Comparison of ENCODE assay signal across 1 cellular context in the genomic region with DNA sequence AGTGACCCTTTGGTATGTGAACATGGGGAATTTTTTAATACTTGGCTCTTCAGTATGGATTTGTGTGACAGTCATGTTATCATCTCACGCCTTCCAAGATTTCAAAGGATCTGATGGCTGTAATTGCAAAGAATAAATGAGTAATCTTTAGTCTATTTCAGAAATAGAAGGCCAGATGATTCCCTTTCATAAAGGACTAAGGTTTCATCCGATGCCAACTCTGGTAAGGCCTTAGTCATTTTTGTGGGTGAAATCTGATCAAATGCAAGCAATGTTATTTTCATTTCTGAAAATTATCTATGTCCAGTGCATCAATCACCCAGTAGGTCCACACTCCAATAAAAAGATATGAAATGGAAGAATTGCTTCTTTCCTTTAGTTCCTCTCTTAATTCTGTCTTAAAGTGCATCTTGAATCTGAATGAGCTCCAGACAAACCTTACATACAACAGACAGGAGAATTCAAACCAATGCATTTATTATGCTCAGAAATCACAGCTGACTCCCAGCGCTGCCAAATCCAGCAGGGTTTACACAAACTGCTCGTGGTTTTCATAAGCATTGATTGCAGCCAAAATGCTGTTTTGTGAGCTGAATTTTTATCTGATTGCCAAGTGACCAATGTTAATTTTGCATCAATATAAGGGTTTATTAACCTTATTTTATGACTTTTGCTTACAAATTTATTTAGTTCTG.
TF ChIP-seq lines count a peak whose summit lies in the region.

No MANE protein-coding gene starts in this region.

TF ChIP-seq in H1, 55 proteins besides CTCF, POLR2A, EP300 and RAD21 (continued from another document):
- TF ChIP-seq, protein P1, sequence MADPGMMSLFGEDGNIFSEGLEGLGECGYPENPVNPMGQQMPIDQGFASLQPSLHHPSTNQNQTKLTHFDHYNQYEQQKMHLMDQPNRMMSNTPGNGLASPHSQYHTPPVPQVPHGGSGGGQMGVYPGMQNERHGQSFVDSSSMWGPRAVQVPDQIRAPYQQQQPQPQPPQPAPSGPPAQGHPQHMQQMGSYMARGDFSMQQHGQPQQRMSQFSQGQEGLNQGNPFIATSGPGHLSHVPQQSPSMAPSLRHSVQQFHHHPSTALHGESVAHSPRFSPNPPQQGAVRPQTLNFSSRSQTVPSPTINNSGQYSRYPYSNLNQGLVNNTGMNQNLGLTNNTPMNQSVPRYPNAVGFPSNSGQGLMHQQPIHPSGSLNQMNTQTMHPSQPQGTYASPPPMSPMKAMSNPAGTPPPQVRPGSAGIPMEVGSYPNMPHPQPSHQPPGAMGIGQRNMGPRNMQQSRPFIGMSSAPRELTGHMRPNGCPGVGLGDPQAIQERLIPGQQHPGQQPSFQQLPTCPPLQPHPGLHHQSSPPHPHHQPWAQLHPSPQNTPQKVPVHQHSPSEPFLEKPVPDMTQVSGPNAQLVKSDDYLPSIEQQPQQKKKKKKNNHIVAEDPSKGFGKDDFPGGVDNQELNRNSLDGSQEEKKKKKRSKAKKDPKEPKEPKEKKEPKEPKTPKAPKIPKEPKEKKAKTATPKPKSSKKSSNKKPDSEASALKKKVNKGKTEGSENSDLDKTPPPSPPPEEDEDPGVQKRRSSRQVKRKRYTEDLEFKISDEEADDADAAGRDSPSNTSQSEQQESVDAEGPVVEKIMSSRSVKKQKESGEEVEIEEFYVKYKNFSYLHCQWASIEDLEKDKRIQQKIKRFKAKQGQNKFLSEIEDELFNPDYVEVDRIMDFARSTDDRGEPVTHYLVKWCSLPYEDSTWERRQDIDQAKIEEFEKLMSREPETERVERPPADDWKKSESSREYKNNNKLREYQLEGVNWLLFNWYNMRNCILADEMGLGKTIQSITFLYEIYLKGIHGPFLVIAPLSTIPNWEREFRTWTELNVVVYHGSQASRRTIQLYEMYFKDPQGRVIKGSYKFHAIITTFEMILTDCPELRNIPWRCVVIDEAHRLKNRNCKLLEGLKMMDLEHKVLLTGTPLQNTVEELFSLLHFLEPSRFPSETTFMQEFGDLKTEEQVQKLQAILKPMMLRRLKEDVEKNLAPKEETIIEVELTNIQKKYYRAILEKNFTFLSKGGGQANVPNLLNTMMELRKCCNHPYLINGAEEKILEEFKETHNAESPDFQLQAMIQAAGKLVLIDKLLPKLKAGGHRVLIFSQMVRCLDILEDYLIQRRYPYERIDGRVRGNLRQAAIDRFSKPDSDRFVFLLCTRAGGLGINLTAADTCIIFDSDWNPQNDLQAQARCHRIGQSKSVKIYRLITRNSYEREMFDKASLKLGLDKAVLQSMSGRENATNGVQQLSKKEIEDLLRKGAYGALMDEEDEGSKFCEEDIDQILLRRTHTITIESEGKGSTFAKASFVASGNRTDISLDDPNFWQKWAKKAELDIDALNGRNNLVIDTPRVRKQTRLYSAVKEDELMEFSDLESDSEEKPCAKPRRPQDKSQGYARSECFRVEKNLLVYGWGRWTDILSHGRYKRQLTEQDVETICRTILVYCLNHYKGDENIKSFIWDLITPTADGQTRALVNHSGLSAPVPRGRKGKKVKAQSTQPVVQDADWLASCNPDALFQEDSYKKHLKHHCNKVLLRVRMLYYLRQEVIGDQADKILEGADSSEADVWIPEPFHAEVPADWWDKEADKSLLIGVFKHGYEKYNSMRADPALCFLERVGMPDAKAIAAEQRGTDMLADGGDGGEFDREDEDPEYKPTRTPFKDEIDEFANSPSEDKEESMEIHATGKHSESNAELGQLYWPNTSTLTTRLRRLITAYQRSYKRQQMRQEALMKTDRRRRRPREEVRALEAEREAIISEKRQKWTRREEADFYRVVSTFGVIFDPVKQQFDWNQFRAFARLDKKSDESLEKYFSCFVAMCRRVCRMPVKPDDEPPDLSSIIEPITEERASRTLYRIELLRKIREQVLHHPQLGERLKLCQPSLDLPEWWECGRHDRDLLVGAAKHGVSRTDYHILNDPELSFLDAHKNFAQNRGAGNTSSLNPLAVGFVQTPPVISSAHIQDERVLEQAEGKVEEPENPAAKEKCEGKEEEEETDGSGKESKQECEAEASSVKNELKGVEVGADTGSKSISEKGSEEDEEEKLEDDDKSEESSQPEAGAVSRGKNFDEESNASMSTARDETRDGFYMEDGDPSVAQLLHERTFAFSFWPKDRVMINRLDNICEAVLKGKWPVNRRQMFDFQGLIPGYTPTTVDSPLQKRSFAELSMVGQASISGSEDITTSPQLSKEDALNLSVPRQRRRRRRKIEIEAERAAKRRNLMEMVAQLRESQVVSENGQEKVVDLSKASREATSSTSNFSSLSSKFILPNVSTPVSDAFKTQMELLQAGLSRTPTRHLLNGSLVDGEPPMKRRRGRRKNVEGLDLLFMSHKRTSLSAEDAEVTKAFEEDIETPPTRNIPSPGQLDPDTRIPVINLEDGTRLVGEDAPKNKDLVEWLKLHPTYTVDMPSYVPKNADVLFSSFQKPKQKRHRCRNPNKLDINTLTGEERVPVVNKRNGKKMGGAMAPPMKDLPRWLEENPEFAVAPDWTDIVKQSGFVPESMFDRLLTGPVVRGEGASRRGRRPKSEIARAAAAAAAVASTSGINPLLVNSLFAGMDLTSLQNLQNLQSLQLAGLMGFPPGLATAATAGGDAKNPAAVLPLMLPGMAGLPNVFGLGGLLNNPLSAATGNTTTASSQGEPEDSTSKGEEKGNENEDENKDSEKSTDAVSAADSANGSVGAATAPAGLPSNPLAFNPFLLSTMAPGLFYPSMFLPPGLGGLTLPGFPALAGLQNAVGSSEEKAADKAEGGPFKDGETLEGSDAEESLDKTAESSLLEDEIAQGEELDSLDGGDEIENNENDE (IDR thresholded peaks at IDR 0.05; ENCODE audit: insufficient replicate concordance, low read length), result no peak
- TF ChIP-seq EGR1 (IDR thresholded peaks at IDR 0.05; ENCODE audit: borderline replicate concordance, low read depth, low read length), result no peak
- TF ChIP-seq JUND (IDR thresholded peaks at IDR 0.05; ENCODE audit: low read length), result no peak
- TF ChIP-seq, protein P2, sequence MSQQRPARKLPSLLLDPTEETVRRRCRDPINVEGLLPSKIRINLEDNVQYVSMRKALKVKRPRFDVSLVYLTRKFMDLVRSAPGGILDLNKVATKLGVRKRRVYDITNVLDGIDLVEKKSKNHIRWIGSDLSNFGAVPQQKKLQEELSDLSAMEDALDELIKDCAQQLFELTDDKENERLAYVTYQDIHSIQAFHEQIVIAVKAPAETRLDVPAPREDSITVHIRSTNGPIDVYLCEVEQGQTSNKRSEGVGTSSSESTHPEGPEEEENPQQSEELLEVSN (IDR thresholded peaks at IDR 0.05), result no peak
- TF ChIP-seq FOSL1 (IDR thresholded peaks at IDR 0.05; ENCODE audit: insufficient read depth, low read depth, low read length), result no peak
- no peak for TF ChIP-seq TCF12 (IDR thresholded peaks at IDR 0.05; ENCODE audit: low read depth, low read length)
- no peak for TF ChIP-seq RXRA (IDR thresholded peaks at IDR 0.05; ENCODE audit: insufficient read depth, low read depth, low read length)
